1 cellular context compared by ENCODE assay signal in the genomic region with DNA sequence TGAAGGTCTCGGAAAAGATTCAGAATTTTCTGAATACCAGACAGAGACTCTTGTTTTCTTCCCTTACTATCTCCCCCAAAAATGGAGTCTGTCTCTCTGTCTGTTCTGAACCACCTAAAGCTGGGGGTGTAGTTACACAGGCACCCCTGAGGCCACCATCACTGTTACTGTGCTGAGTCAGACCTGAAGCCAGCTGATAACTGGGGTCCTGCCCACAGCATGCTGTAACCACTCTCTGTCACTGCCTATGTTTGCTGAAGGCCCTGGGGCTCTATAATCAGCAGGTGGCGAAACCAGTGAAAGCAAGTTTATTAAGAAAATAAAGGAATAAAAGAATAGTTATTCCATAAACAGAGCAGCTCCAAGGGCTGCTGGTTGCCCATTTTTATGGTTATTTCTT.
TF ChIP-seq lines count a peak whose summit lies in the region.

No MANE protein-coding gene starts in this region.

TF ChIP-seq in GM23338, 12 proteins besides CTCF, POLR2A, EP300 and RAD21 (continued from another document):
- TF ChIP-seq, protein P1, sequence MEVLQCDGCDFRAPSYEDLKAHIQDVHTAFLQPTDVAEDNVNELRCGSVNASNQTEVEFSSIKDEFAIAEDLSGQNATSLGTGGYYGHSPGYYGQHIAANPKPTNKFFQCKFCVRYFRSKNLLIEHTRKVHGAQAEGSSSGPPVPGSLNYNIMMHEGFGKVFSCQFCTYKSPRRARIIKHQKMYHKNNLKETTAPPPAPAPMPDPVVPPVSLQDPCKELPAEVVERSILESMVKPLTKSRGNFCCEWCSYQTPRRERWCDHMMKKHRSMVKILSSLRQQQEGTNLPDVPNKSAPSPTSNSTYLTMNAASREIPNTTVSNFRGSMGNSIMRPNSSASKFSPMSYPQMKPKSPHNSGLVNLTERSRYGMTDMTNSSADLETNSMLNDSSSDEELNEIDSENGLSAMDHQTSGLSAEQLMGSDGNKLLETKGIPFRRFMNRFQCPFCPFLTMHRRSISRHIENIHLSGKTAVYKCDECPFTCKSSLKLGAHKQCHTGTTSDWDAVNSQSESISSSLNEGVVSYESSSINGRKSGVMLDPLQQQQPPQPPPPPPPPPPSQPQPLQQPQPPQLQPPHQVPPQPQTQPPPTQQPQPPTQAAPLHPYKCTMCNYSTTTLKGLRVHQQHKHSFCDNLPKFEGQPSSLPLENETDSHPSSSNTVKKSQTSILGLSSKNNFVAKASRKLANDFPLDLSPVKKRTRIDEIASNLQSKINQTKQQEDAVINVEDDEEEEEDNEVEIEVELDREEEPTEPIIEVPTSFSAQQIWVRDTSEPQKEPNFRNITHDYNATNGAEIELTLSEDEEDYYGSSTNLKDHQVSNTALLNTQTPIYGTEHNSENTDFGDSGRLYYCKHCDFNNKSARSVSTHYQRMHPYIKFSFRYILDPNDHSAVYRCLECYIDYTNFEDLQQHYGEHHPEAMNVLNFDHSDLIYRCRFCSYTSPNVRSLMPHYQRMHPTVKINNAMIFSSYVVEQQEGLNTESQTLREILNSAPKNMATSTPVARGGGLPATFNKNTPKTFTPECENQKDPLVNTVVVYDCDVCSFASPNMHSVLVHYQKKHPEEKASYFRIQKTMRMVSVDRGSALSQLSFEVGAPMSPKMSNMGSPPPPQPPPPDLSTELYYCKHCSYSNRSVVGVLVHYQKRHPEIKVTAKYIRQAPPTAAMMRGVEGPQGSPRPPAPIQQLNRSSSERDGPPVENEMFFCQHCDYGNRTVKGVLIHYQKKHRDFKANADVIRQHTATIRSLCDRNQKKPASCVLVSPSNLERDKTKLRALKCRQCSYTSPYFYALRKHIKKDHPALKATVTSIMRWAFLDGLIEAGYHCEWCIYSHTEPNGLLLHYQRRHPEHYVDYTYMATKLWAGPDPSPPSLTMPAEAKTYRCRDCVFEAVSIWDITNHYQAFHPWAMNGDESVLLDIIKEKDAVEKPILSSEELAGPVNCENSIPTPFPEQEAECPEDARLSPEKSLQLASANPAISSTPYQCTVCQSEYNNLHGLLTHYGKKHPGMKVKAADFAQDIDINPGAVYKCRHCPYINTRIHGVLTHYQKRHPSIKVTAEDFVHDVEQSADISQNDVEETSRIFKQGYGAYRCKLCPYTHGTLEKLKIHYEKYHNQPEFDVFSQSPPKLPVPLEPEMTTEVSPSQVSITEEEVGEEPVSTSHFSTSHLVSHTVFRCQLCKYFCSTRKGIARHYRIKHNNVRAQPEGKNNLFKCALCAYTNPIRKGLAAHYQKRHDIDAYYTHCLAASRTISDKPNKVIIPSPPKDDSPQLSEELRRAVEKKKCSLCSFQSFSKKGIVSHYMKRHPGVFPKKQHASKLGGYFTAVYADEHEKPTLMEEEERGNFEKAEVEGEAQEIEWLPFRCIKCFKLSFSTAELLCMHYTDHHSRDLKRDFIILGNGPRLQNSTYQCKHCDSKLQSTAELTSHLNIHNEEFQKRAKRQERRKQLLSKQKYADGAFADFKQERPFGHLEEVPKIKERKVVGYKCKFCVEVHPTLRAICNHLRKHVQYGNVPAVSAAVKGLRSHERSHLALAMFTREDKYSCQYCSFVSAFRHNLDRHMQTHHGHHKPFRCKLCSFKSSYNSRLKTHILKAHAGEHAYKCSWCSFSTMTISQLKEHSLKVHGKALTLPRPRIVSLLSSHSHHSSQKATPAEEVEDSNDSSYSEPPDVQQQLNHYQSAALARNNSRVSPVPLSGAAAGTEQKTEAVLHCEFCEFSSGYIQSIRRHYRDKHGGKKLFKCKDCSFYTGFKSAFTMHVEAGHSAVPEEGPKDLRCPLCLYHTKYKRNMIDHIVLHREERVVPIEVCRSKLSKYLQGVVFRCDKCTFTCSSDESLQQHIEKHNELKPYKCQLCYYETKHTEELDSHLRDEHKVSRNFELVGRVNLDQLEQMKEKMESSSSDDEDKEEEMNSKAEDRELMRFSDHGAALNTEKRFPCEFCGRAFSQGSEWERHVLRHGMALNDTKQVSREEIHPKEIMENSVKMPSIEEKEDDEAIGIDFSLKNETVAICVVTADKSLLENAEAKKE (CRISPR knock-in tag; IDR thresholded peaks at IDR 0.05), result no peak
- no peak for TF ChIP-seq ZNF331 (CRISPR knock-in tag; IDR thresholded peaks at IDR 0.05; ENCODE audit: low read depth)
